Comparison of ENCODE assay signal across 1 cellular context in the genomic region with DNA sequence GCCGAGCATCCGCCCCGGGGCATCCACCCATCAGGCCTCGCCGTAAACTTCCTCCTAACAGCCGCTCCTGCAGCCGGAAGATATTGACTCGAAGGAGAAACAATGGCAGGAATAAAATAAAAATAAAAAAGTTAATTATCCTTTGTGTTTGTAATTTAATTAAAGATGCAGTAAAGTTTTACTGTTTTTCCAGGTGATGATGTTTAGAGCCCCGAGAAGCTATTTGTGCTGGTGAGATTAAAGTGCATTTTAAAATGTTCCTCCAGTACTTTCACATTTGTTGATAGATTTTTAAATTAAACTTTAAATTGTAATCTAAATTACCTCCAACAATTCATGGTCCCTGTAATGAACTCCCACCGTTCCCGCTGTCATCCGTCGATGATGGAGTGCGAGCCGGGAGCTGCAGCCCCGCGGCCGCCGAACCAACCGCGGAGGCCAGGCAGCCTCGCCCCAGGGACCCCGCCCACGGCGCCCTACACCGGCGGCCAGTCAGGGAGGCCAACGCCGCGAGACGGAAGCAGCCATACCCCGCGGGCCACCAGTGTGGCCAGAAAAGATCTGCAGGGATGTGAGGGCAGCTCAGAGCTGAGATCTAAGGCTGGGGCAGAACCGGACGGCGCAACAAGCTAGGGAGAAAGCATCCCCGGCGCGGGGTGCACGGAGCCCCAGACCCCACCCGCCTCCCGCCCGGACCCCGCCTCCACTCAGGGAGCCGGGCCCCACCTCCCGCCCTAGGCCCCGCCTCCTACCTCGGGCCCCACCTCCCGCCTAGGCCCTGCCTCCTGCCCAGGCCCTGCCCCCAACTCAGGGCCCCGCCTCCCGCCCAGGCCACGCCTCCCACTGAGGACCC.
TF ChIP-seq lines count a peak whose summit lies in the region.

No MANE protein-coding gene starts in this region.

TF ChIP-seq in HepG2, 621 proteins besides CTCF, POLR2A, EP300 and RAD21 (continued from another document and continues in another):
- TF ChIP-seq TRAFD1 (CRISPR knock-in tag; IDR thresholded peaks at IDR 0.05; ENCODE audit: borderline replicate concordance) (no peak), ZNF841 (CRISPR knock-in tag; IDR thresholded peaks at IDR 0.05; ENCODE audit: borderline replicate concordance) (no peak), BHLHE40 (IDR thresholded peaks at IDR 0.05; ENCODE audit: low read length) (no peak), ZNF407 (CRISPR knock-in tag; IDR thresholded peaks at IDR 0.05; ENCODE audit: not compliant biosample characterization) (no peak), HOXA7 (CRISPR knock-in tag; IDR thresholded peaks at IDR 0.05) (no peak), NAIF1 (CRISPR knock-in tag; IDR thresholded peaks at IDR 0.05; ENCODE audit: borderline replicate concordance) (no peak), ZKSCAN1 (IDR thresholded peaks at IDR 0.05; ENCODE audit: low read length) (no peak), KLF12 (CRISPR knock-in tag; IDR thresholded peaks at IDR 0.05; ENCODE audit: borderline replicate concordance) (no peak), GABPB1 (CRISPR knock-in tag; IDR thresholded peaks at IDR 0.05) (peak; percentile 55; the same call in 1 of the 2 replicates), SALL1 (CRISPR knock-in tag; IDR thresholded peaks at IDR 0.05) (0 out of 2 replicates have a peak, but pooled peaks have one; percentile 27), SP4 (CRISPR knock-in tag; IDR thresholded peaks at IDR 0.05) (peak; percentile 54; the same call in 1 of the 2 replicates), MTF1 (CRISPR knock-in tag; IDR thresholded peaks at IDR 0.05) (no peak), ZNF770 (CRISPR knock-in tag; IDR thresholded peaks at IDR 0.05) (peak; percentile 36; the same call in 1 of the 2 replicates), THYN1 (CRISPR knock-in tag; IDR thresholded peaks at IDR 0.05; ENCODE audit: borderline replicate concordance, low read depth) (no peak), ZNF674 (CRISPR knock-in tag; IDR thresholded peaks at IDR 0.05; ENCODE audit: low read depth) (no peak), CSRNP1 (CRISPR knock-in tag; IDR thresholded peaks at IDR 0.05) (no peak), TOE1 (CRISPR knock-in tag; IDR thresholded peaks at IDR 0.05) (no peak), HNF4A (CRISPR knock-in tag; IDR thresholded peaks at IDR 0.05) (no peak), ZNF34 (CRISPR knock-in tag; IDR thresholded peaks at IDR 0.05; ENCODE audit: borderline replicate concordance) (no peak), NCOA2 (CRISPR knock-in tag; IDR thresholded peaks at IDR 0.05) (no peak), RXRA (CRISPR knock-in tag; IDR thresholded peaks at IDR 0.05) (peak; percentile 18; the same call in 1 of the 2 replicates), DR1 (CRISPR knock-in tag; IDR thresholded peaks at IDR 0.05) (no peak), ZNF317 (CRISPR knock-in tag; IDR thresholded peaks at IDR 0.05) (no peak), KDM4B (CRISPR knock-in tag; IDR thresholded peaks at IDR 0.05) (no peak), CBFB (CRISPR knock-in tag; IDR thresholded peaks at IDR 0.05) (0 out of 2 replicates have a peak, but pooled peaks have one; percentile 19), ZNF75D (CRISPR knock-in tag; IDR thresholded peaks at IDR 0.05; ENCODE audit: borderline replicate concordance) (no peak), ZNF354B (CRISPR knock-in tag; IDR thresholded peaks at IDR 0.05) (no peak), RXRB (CRISPR knock-in tag; IDR thresholded peaks at IDR 0.05; ENCODE audit: borderline replicate concordance) (no peak), REL (CRISPR knock-in tag; conservative IDR thresholded peaks at IDR 0.05) (no peak), CBX5 (CRISPR knock-in tag; IDR thresholded peaks at IDR 0.05; ENCODE audit: borderline replicate concordance) (0 out of 2 replicates have a peak, but pooled peaks have one; percentile 19)
- TF ChIP-seq, protein P1, sequence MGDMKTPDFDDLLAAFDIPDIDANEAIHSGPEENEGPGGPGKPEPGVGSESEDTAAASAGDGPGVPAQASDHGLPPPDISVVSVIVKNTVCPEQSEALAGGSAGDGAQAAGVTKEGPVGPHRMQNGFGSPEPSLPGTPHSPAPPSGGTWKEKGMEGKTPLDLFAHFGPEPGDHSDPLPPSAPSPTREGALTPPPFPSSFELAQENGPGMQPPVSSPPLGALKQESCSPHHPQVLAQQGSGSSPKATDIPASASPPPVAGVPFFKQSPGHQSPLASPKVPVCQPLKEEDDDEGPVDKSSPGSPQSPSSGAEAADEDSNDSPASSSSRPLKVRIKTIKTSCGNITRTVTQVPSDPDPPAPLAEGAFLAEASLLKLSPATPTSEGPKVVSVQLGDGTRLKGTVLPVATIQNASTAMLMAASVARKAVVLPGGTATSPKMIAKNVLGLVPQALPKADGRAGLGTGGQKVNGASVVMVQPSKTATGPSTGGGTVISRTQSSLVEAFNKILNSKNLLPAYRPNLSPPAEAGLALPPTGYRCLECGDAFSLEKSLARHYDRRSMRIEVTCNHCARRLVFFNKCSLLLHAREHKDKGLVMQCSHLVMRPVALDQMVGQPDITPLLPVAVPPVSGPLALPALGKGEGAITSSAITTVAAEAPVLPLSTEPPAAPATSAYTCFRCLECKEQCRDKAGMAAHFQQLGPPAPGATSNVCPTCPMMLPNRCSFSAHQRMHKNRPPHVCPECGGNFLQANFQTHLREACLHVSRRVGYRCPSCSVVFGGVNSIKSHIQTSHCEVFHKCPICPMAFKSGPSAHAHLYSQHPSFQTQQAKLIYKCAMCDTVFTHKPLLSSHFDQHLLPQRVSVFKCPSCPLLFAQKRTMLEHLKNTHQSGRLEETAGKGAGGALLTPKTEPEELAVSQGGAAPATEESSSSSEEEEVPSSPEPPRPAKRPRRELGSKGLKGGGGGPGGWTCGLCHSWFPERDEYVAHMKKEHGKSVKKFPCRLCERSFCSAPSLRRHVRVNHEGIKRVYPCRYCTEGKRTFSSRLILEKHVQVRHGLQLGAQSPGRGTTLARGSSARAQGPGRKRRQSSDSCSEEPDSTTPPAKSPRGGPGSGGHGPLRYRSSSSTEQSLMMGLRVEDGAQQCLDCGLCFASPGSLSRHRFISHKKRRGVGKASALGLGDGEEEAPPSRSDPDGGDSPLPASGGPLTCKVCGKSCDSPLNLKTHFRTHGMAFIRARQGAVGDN (CRISPR knock-in tag; IDR thresholded peaks at IDR 0.05): peak; percentile 23; the same call in 1 of the 2 replicates
- TF ChIP-seq, protein P2, sequence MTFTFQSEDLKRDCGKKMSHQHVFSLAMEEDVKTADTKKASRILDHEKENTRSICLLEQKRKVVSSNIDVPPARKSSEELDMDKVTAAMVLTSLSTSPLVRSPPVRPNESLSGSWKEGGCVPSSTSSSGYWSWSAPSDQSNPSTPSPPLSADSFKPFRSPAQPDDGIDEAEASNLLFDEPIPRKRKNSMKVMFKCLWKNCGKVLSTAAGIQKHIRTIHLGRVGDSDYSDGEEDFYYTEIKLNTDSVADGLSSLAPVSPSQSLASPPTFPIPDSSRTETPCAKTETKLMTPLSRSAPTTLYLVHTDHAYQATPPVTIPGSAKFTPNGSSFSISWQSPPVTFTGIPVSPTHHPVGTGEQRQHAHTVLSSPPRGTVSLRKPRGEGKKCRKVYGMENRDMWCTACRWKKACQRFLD (CRISPR knock-in tag; IDR thresholded peaks at IDR 0.05; ENCODE audit: borderline replicate concordance): no peak
- TF ChIP-seq, protein P3, sequence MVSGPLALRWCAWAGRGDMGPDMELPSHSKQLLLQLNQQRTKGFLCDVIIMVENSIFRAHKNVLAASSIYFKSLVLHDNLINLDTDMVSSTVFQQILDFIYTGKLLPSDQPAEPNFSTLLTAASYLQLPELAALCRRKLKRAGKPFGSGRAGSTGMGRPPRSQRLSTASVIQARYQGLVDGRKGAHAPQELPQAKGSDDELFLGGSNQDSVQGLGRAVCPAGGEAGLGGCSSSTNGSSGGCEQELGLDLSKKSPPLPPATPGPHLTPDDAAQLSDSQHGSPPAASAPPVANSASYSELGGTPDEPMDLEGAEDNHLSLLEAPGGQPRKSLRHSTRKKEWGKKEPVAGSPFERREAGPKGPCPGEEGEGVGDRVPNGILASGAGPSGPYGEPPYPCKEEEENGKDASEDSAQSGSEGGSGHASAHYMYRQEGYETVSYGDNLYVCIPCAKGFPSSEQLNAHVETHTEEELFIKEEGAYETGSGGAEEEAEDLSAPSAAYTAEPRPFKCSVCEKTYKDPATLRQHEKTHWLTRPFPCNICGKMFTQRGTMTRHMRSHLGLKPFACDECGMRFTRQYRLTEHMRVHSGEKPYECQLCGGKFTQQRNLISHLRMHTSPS (CRISPR knock-in tag; IDR thresholded peaks at IDR 0.05; ENCODE audit: low read depth): no peak
